ENCODE assay signal across 8 cellular contexts in genomic region chr6:30717129-30717844, GRCh38. TPM values are rescaled to one million over a fixed set of nuclear protein-coding genes. Genes with fewer than 3 reads are reported as not detected.
DNase-seq lines count a peak whose midpoint lies in the region; ATAC-seq, FAIRE-seq and TF ChIP-seq lines count a peak whose summit lies in the region.

Gene MDC1 (minus strand): TSS chr6:30717281. CDS start chr6:30715175, 2,106 bp downstream.

- H3K4me3 Mint-ChIP-seq in nephron progenitor cell = peak within 1 kb of the TSS; percentile 97
- H3K4me3 Mint-ChIP-seq in stimulated activated naive CD8-positive, alpha-beta T cell treated with anti-CD3 and anti-CD28 coated beads, Interleukin-15, amount 100 ng/mL, for 72 hours = peak within 1 kb of the TSS; percentile 88

- peak within 1 kb of the TSS; percentile 94 for H3K4me2 ChIP-seq in MM.1S (ENCODE audit: low read depth, low read length)

- no peaks in the 10 kb centered on the region for H3K9me3 Mint-ChIP-seq in nephron progenitor cell
- no peaks in the 10 kb centered on the region for H3K9me3 Mint-ChIP-seq in stimulated activated naive CD8-positive, alpha-beta T cell treated with anti-CD3 and anti-CD28 coated beads, Interleukin-15, amount 100 ng/mL, for 72 hours

- peak within 1 kb of the TSS; percentile 84 for H3K9ac ChIP-seq in MM.1S (ENCODE audit: low read length)

- no peaks in the 10 kb centered on the region for H3K27me3 ChIP-seq in HAP-1 (ENCODE audit: low read depth)
- no peaks in the 10 kb centered on the region for H3K27me3 ChIP-seq in MM.1S (replicated peaks; ENCODE audit: insufficient read depth, low read length)

- H3K4me1 ChIP-seq in HAP-1 (peaks cover 22% of the 10 kb centered on the region), MM.1S (ENCODE audit: low read length) (peaks cover 8% of the 10 kb centered on the region)

- no peaks in the 10 kb centered on the region for H3K27me3 Mint-ChIP-seq in nephron progenitor cell (ENCODE audit: low read depth, poor library complexity)
- H3K27me3 Mint-ChIP-seq in stimulated activated naive CD8-positive, alpha-beta T cell treated with anti-CD3 and anti-CD28 coated beads, Interleukin-15, amount 100 ng/mL, for 72 hours = no peaks in the 10 kb centered on the region

- H3F3A ChIP-seq in MM.1S (ENCODE audit: insufficient read depth, low read length) = peaks cover 39% of the 10 kb centered on the region

- peak within 1 kb of the TSS; percentile 72 for H2AFZ ChIP-seq in MM.1S (ENCODE audit: low read length)

- H3K4me3 ChIP-seq in HAP-1 = peak within 1 kb of the TSS; percentile 64
- H3K4me3 ChIP-seq in MM.1S (ENCODE audit: low read length) = peak within 1 kb of the TSS; percentile 75
- H3K4me3 ChIP-seq in fibroblast of the aortic adventitia (ENCODE audit: low read depth, low read length) = peak within 1 kb of the TSS; percentile 84

- DNase-seq in HAP-1 (ENCODE audit: low spot score in 2 of 2) = peak; percentile 99 to 100
- DNase-seq in MM.1S = peak; percentile 99
- peak; percentile 100 for DNase-seq in SIG-M5 (lab: John Stamatoyannopoulos, UW)
- peak; percentile 96 for DNase-seq in activated gamma-delta T cell (lab: John Stamatoyannopoulos, UW)
- DNase-seq in fibroblast of the aortic adventitia (ENCODE audit: low read depth) = peak; percentile 100
- peak; percentile 96 for DNase-seq in nephron progenitor cell
- peak; percentile 99 to 100 for DNase-seq in stimulated activated naive CD8-positive, alpha-beta T cell treated with anti-CD3 and anti-CD28 coated beads, Interleukin-15, amount 100 ng/mL, for 72 hours

- peaks cover 54% of the 10 kb centered on the region for H3K36me3 Mint-ChIP-seq in nephron progenitor cell (ENCODE audit: low read depth)

- H3K9me3 ChIP-seq in HAP-1 (no peaks in the 10 kb centered on the region), MM.1S (replicated peaks; ENCODE audit: insufficient read depth, low read length) (no peaks in the 10 kb centered on the region)

- in situ Hi-C loops in HAP-1 (cut with MboI; ENCODE audit: low sequenced_read_pairs) = no loop called here

- peak; percentile 13; the same call in 1 of the 2 replicates for TF ChIP-seq CTCF in MM.1S (IDR thresholded peaks at IDR 0.05; ENCODE audit: low read length)
- TF ChIP-seq CTCF in fibroblast of the aortic adventitia (IDR thresholded peaks at IDR 0.05; ENCODE audit: insufficient read depth, low read length) = peak; percentile 42
- TF ChIP-seq CTCF in nephron progenitor cell (IDR thresholded peaks at IDR 0.05) = peak; percentile 23

- ATAC-seq in stimulated activated naive CD8-positive, alpha-beta T cell treated with anti-CD3 and anti-CD28 coated beads, Interleukin-15, amount 100 ng/mL, for 72 hours = peak; percentile 87

- peak within 1 kb of the TSS; percentile 77 for H3K27ac ChIP-seq in MM.1S (ENCODE audit: low read length)

- peaks cover 35% of the 10 kb centered on the region for H3K79me2 ChIP-seq in MM.1S (ENCODE audit: low read length)

- H3K36me3 ChIP-seq in HAP-1 (replicated peaks) (peaks cover 46% of the 10 kb centered on the region), MM.1S (replicated peaks; ENCODE audit: insufficient read depth, low read length) (peaks cover 3% of the 10 kb centered on the region; the same call in 1 of the 2 replicates)

- peaks cover 6% of the 10 kb centered on the region for H4K20me1 ChIP-seq in MM.1S (ENCODE audit: insufficient read depth, low read length)

- peaks cover 41% of the 10 kb centered on the region for H3K4me1 Mint-ChIP-seq in nephron progenitor cell
- peaks cover 72% of the 10 kb centered on the region for H3K4me1 Mint-ChIP-seq in stimulated activated naive CD8-positive, alpha-beta T cell treated with anti-CD3 and anti-CD28 coated beads, Interleukin-15, amount 100 ng/mL, for 72 hours

- peak; percentile 99 for FAIRE-seq in G401.6 (lab: Jason Lieb, UNC)

- peak within 1 kb of the TSS; percentile 100 for H3K27ac Mint-ChIP-seq in nephron progenitor cell
- peak within 1 kb of the TSS; percentile 99 to 100 for H3K27ac Mint-ChIP-seq in stimulated activated naive CD8-positive, alpha-beta T cell treated with anti-CD3 and anti-CD28 coated beads, Interleukin-15, amount 100 ng/mL, for 72 hours

- H3K9me2 ChIP-seq in MM.1S (replicated peaks; ENCODE audit: insufficient read depth, low read length) = no peaks in the 10 kb centered on the region

RNA-seq across cellular contexts. Expression of gene MDC1, which starts in this region (rescaled TPM):
- 3.7 and 12.1 TPM in 2 replicates for total RNA-seq in fibroblast of the aortic adventitia (ENCODE audit: low replicate concordance)

Comparison
In these comparisons a context has a peak if more than half of its experiments do, and no peak if none do; other contexts are left out.
1. Peak in every context shown above with its lines: DNase-seq, ATAC-seq, H3K4me3 ChIP-seq and H3K27ac ChIP-seq.